Comparison of ENCODE assay signal across 26 cellular contexts in the genomic region with DNA sequence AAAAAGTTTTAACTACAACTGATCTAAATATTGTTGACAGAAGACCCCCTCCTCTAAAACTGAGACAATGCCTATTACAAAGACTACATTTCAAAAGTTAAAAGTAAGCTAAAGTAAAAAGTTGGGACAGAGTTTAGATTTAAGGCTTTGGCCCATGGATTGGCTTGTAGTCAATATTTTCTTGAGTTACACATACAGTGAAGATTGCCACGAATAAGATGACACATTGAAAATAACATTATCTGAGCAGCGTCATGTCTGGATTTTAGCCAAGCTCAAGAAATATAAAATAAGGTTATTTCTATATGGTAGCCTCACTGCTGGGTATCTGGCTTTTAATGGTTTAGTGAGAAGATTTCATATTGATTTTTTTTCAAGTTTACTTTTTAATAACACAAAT.
"Had no signal": no experiment of that assay in that cellular context is flagged by ENCODE, and none has a peak within 500 bp of the region (broad histone marks: within the 10 kb centered on the region; RNA-seq: fewer than 3 reads in every experiment).

No MANE protein-coding gene starts in this region.

- DNase-seq: activated B cell treated with CpG ODN at 0.5 μM for 24 hours; activated CD4-positive, alpha-beta T cell treated with anti-CD3 and anti-CD28 coated beads for 1 hour; activated CD4-positive, alpha-beta T cell treated with anti-CD3 and anti-CD28 coated beads, Interleukin-2, amount 10 ng/mL, durations not matched to agents 24 days and 14 days; activated CD4-positive, alpha-beta T cell treated with anti-CD3 and anti-CD28 coated beads, Interleukin-2, amount 50 U/mL, for 48 hours; activated CD8-positive, alpha-beta memory T cell treated with anti-CD3 and anti-CD28 coated beads, Interleukin-2, amount 10 ng/mL, durations not matched to agents 7 days and 5 days; activated effector memory CD4-positive, alpha-beta T cell treated with Interleukin-2 at 50 U/mL for 16 hours; activated naive CD4-positive, alpha-beta T cell; activated T-cell treated with anti-CD3 and anti-CD28 coated beads, Interleukin-2, amount 50 U/mL, for 24 hours; aorta; body of pancreas; KG1; NCI-H1048; NCI-H1417 treated with DMSO at 0.1 percent for 48 hours; NCI-H1694; NCI-H2029 treated with DMSO at 0.1 percent for 48 hours; NCI-H345; NCI-H510A; NCI-H526 treated with DMSO at 0.1 percent for 48 hours; NCI-H82; Peyer's patch; Right ventricle myocardium superior; SW 1271 had no signal

- H3K9me3 ChIP-seq: Peyer's patch had no signal

- H3K4me1 ChIP-seq: body of pancreas, Peyer's patch had no signal

- H3K4me3 ChIP-seq: body of pancreas, cardiac muscle cell, Peyer's patch, SJSA1 had no signal

- ATAC-seq: activated CD8-positive, alpha-beta memory T cell treated with anti-CD3 and anti-CD28 coated beads, Interleukin-2, amount 10 ng/mL, durations not matched to agents 7 days and 5 days; body of pancreas; SK-N-SH treated with all-trans-retinoic acid at 6 μM for 48 hours had no signal

- H3K36me3 ChIP-seq: cardiac muscle cell, Peyer's patch, SJSA1 had no signal

- H3K27me3 ChIP-seq: body of pancreas, cardiac muscle cell, Peyer's patch, SJSA1 had no signal

- H3K27ac ChIP-seq: body of pancreas, cardiac muscle cell, Peyer's patch, RWPE1, SJSA1 had no signal
